Comparison of ENCODE assay signal across 8 cellular contexts in the genomic region with DNA sequence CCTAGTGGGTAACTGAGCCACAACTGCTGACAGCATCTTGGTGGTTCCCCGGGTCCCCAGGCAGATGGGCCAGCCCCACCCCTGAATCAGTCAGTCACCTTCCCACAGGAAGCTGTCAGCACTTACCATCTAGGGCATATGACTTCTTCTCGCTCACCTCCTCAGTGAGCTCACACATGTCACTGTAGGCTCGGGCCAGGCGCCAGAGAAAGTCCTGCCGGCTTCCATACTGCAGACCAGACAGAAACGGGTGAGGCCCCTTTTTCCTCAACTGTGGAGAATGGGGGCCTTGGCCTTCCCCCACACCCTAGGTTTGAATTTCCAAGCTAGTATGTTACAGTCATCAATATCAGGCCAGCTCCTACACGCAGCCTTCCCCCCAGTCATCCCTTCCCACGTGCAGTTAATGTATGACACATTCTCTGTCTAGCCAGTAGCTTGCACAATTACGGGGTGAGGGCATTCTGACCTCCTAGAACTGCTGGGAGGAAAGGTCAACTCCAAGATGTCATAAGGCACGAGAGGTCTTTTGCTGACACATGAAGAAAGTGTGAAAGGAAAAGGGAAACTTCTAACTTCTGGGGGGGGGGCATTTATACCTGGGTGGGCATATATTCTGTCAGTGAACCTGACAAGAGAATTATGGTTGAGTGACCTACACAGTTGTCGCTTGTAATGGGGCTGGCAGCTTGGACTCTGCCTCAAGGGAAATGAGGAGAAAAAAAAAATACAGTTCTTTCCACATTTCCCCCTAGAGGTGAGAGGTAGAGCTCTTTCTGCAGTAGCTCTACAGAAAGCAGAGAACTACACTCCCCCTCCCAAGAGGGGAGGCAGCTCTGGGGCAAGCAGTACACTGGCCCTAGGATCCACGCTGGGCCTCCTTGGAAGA. TPM values are rescaled to one million over a fixed set of nuclear protein-coding genes. Genes with fewer than 3 reads are reported as not detected.
DNase-seq lines count a peak whose midpoint lies in the region; ATAC-seq and TF ChIP-seq lines count a peak whose summit lies in the region.

No MANE protein-coding gene starts in this region.

- in situ Hi-C loops in GM18951 (cut with MboI; ENCODE audit: low sequenced_read_pairs, unreplicated experiment) = no loop called here

- intact Hi-C loops in dorsolateral prefrontal cortex (cut with DNase I) = no loop called here

- H3K27ac ChIP-seq in dorsolateral prefrontal cortex = no peak overlapping the region
- no peak overlapping the region for H3K27ac ChIP-seq in caudate nucleus (ENCODE audit: low read depth, low read length)

- peak; percentile 12 for TF ChIP-seq POLR2A in GM18951 (IDR thresholded peaks at IDR 0.05; ENCODE audit: extremely low read depth, insufficient read depth, insufficient read length)

- ATAC-seq in HG03025 (IDR thresholded peaks at IDR 0.05; ENCODE audit: low FRiP score, unreplicated experiment) = no peak

- peak; percentile 20 for DNase-seq in SKM-1 treated with dmso at 0.1 percent for 144 hours (lab: John Stamatoyannopoulos, UW; ENCODE audit: unreplicated experiment)
- peak; percentile 70 to 91 for DNase-seq in cardiac fibroblast (ENCODE audit: low read depth in 2 of 2)
- DNase-seq in renal cortical epithelial cell (ENCODE audit: low read depth) = peak; percentile 80
- no peak for DNase-seq in NCI-H2081 (lab: John Stamatoyannopoulos, UW)
- no peak for DNase-seq in dorsolateral prefrontal cortex
- no peak for DNase-seq in caudate nucleus (lab: John Stamatoyannopoulos, UW)

- no peaks in the 10 kb centered on the region for H3K27me3 ChIP-seq in dorsolateral prefrontal cortex

- TF ChIP-seq CTCF in cardiac fibroblast (IDR thresholded peaks at IDR 0.05; ENCODE audit: low read depth, low read length) (no peak), dorsolateral prefrontal cortex (IDR thresholded peaks at IDR 0.05 in 54 of 56, conservative IDR thresholded peaks at IDR 0.05 in 2 of 56; ENCODE audit: low read depth in 1 of 56, partially characterized antibody in 56 of 56) (no peak)

- H3K4me3 ChIP-seq in cardiac fibroblast (replicated peaks in 1 of 2; ENCODE audit: low read depth in 2 of 2, low read length in 2 of 2) (no peak overlapping the region), dorsolateral prefrontal cortex (no peak overlapping the region)

RNA-seq across cellular contexts. Expression of a gene that starts 10.9 kb away (rescaled TPM):
- total RNA-seq in renal cortical epithelial cell (17.2 and 27.0 TPM in 2 replicates), dorsolateral prefrontal cortex (10 to 100 TPM; 51.4 to 80.5 (median 65.4) TPM)

RNA-seq across cellular contexts. Expression of a gene that starts 19.7 kb away (rescaled TPM):
- total RNA-seq in renal cortical epithelial cell (5.5 and 11.1 TPM in 2 replicates), dorsolateral prefrontal cortex (10 to 100 TPM in 62 of 120 experiments, 1 to 10 TPM in 58; 3.6 to 26.3 (median 10.6) TPM)

RNA-seq across cellular contexts. Expression of a gene that starts 25.6 kb away (rescaled TPM):
- 0.50 and 0.69 TPM in 2 replicates for total RNA-seq in renal cortical epithelial cell
- total RNA-seq in dorsolateral prefrontal cortex = 1 to 10 TPM in 53 of 120 experiments, under 1 TPM in 65, not detected in 2; 0.17 to 3.6 (median 0.96) TPM

RNA-seq across cellular contexts. Expression of a gene that starts 49.2 kb away (rescaled TPM):
- 0.85 and 5.6 TPM in 2 replicates for total RNA-seq in renal cortical epithelial cell
- 1 to 10 TPM in 35 of 120 experiments, under 1 TPM in 50, not detected in 35; 0.23 to 3.8 (median 0.87) TPM for total RNA-seq in dorsolateral prefrontal cortex

Comparison
In these comparisons a context has a peak if more than half of its experiments do, and no peak if none do; other contexts are left out.
1. DNase-seq: peak in SKM-1 treated with dmso at 0.1 percent for 144 hours (single experiment), cardiac fibroblast (2 of 2) and renal cortical epithelial cell (single experiment); none in NCI-H2081 (0 of 2), dorsolateral prefrontal cortex (0 of 10) and caudate nucleus (0 of 61).